Comparison of ENCODE assay signal across 7 cellular contexts in the genomic region with DNA sequence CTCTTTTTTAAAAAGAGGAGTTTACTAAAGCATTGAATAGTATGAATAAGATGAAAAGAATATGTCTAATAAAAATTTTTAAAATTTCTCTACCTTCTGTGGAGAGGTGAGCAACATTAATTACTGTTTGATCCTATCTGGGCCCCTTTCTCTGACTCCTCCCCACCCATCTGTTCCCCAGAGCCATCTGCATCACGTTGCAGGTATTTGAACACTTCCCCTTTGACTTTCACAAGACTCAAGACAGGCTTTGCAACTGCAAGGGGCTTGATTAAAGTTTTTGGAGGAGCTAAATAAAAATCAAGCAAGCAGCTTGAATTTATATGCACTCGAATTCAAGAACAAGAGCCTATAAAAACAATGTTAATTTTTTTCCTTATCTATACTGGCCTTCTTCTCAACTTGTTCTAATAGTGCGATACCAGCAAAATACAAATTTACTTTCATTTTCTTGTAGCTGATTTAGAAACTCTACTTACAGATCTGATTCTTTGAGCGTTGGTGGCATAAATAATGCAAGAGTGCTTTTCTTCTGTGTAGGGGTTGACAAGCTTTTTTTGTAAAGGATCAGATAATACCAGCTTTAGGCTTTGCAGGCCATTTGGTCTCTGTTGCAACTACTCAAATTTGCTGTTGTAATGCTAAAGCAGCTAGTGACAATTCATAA. TPM values are rescaled to one million over a fixed set of nuclear protein-coding genes. Genes with fewer than 3 reads are reported as not detected.
DNase-seq lines count a peak whose midpoint lies in the region; ATAC-seq and TF ChIP-seq lines count a peak whose summit lies in the region.

No MANE protein-coding gene starts in this region.

- H3K36me3 Mint-ChIP-seq in naive B cell: peaks cover 0 to 5% of the 10 kb centered on the region in 2 donors

- H3K4me3 Mint-ChIP-seq in naive B cell: peak overlapping the region; percentile 66 to 87 (median 82)

- CTCF ChIA-PET in RWPE1 (lab: Yijun Ruan, JAX): interaction anchor here (0.6 to 1.0 kb wide), 2 partner anchors 23 to 65 kb away, joined by 3 to 4 read pairs; no protein-coding TSS in a partner anchor

- H3K27me3 Mint-ChIP-seq in naive B cell: no peaks in the 10 kb centered on the region

- TF ChIP-seq CTCF in RWPE1 (conservative IDR thresholded peaks at IDR 0.05; ENCODE audit: low read depth): no peak

- peak overlapping the region in 4 of 6 donors; percentile 8 to 88 (median 22) for H3K27ac Mint-ChIP-seq in naive B cell

- POLR2A ChIA-PET in RWPE1 (lab: Yijun Ruan, JAX; ENCODE audit: low non-redundant PET): no interaction called here

- peak; percentile 93 for ATAC-seq in GM19025 (IDR thresholded peaks at IDR 0.05; ENCODE audit: low read depth, unreplicated experiment)
- peak; percentile 96 for ATAC-seq in HG02759 (IDR thresholded peaks at IDR 0.05; ENCODE audit: unreplicated experiment)
- ATAC-seq in naive B cell (ENCODE audit: low read depth in 2 of 2): peak; percentile 86 to 98

- H3K9me3 Mint-ChIP-seq in naive B cell: peaks cover 0 to 16% (median 9%) of the 10 kb centered on the region in 7 donors

- H3K4me1 Mint-ChIP-seq in naive B cell: peaks cover 9 to 10% (median 10%) of the 10 kb centered on the region in 3 donors

- H3K27ac ChIP-seq in RWPE1: no peak overlapping the region

- DNase-seq in NCI-H82 (lab: John Stamatoyannopoulos, UW) (peak; percentile 55), naive B cell (peak; percentile 10), RWPE1 (ENCODE audit: low spot score) (no peak), mucosa of gallbladder (ENCODE audit: low spot score) (no peak)
- no peak for DNase-seq in stimulated activated CD4-positive, alpha-beta T cell treated with anti-CD3 and anti-CD28 coated beads, Interleukin-2, amount 100 ng/mL, for 24 hours

RNA-seq across cellular contexts. Expression of gene TXNDC8, which starts 21.3 kb away (rescaled TPM):
- polyA plus RNA-seq in naive B cell (ENCODE audit: low read depth in 6 of 6): not detected
- total RNA-seq in mucosa of gallbladder: not detected

Comparison
In these comparisons a context has a peak if more than half of its experiments do, and no peak if none do; other contexts are left out.
1. DNase-seq: peak in NCI-H82 (single experiment) and naive B cell (single experiment); none in stimulated activated CD4-positive, alpha-beta T cell treated with anti-CD3 and anti-CD28 coated beads, Interleukin-2, amount 100 ng/mL, for 24 hours (0 of 2), RWPE1 (single experiment) and mucosa of gallbladder (single experiment).
2. Peak in every context shown above with its lines, with median percentiles within 50 percentile points of each other: ATAC-seq.